Comparison of ENCODE assay signal across 18 cellular contexts in genomic region chr2:22890142-22890541, GRCh38.
"Had no signal": no experiment of that assay in that cellular context is flagged by ENCODE, and none has a peak within 500 bp of the region (broad histone marks: within the 10 kb centered on the region; RNA-seq: fewer than 3 reads in every experiment).

No MANE protein-coding gene starts in this region.

- H3K27me3 Mint-ChIP-seq: activated CD4-positive, alpha-beta memory T cell treated with anti-CD3 and anti-CD28 coated beads for 36 hours; activated CD4-positive, alpha-beta T cell treated with anti-CD3 and anti-CD28 coated beads for 36 hours; activated CD8-positive, alpha-beta memory T cell treated with anti-CD3 and anti-CD28 coated beads, Interleukin-2, amount 10 ng/mL, durations not matched to agents 7 days and 5 days; activated naive CD8-positive, alpha-beta T cell treated with anti-CD3 and anti-CD28 coated beads, Interleukin-2, amount 50 U/mL, for 24 hours had no signal

- H3K27me3 ChIP-seq: gastroesophageal sphincter, pancreas, upper lobe of right lung had no signal

- H3K36me3 ChIP-seq: gastroesophageal sphincter, pancreas, thoracic aorta, upper lobe of right lung had no signal

- H3K4me1 ChIP-seq: gastroesophageal sphincter, pancreas, upper lobe of right lung had no signal

- H3K27ac Mint-ChIP-seq: activated CD4-positive, alpha-beta memory T cell treated with anti-CD3 and anti-CD28 coated beads for 36 hours; activated CD4-positive, alpha-beta T cell treated with anti-CD3 and anti-CD28 coated beads for 36 hours; activated CD8-positive, alpha-beta memory T cell treated with anti-CD3 and anti-CD28 coated beads, Interleukin-2, amount 10 ng/mL, durations not matched to agents 7 days and 5 days; activated naive CD4-positive, alpha-beta T cell treated with anti-CD3 and anti-CD28 coated beads for 36 hours; activated naive CD8-positive, alpha-beta T cell treated with anti-CD3 and anti-CD28 coated beads, Interleukin-2, amount 50 U/mL, for 24 hours; activated T-helper 2 cell treated with anti-CD3 and anti-CD28 coated beads, Interferon-gamma antibody, Interleukin-2, Interleukin-4, amounts not matched to agents 10 μg/mL and 5 μg/mL and 100 μg/mL, durations not matched to agents 14 hours and 24 hours and 36 hours; stimulated activated effector memory CD8-positive, alpha-beta T cell treated with anti-CD3 and anti-CD28 coated beads, Interleukin-12 subunit alpha, Interleukin-12 subunit beta, amount 100 ng/mL, for 72 hours had no signal

- H3K4me3 ChIP-seq: gastroesophageal sphincter, lung, pancreas, thoracic aorta, upper lobe of right lung had no signal

- ATAC-seq: activated CD4-positive, alpha-beta T cell treated with anti-CD3 and anti-CD28 coated beads for 36 hours; activated CD8-positive, alpha-beta memory T cell treated with anti-CD3 and anti-CD28 coated beads, Interleukin-2, amount 10 ng/mL, durations not matched to agents 7 days and 5 days; activated naive CD8-positive, alpha-beta T cell treated with anti-CD3 and anti-CD28 coated beads, Interleukin-2, amount 50 U/mL, for 24 hours; gastroesophageal sphincter; pancreas; stimulated activated effector memory CD8-positive, alpha-beta T cell treated with anti-CD3 and anti-CD28 coated beads, Interleukin-12 subunit alpha, Interleukin-12 subunit beta, amount 100 ng/mL, for 72 hours; upper lobe of right lung had no signal

- DNase-seq: activated CD4-positive, alpha-beta memory T cell treated with anti-CD3 and anti-CD28 coated beads for 36 hours; activated CD4-positive, alpha-beta T cell treated with anti-CD3 and anti-CD28 coated beads for 36 hours; activated CD8-positive, alpha-beta memory T cell treated with anti-CD3 and anti-CD28 coated beads, Interleukin-2, amount 10 ng/mL, durations not matched to agents 7 days and 5 days; activated naive CD4-positive, alpha-beta T cell treated with anti-CD3 and anti-CD28 coated beads for 36 hours; activated naive CD8-positive, alpha-beta T cell treated with anti-CD3 and anti-CD28 coated beads, Interleukin-2, amount 50 U/mL, for 24 hours; activated T-cell treated with anti-CD3 and anti-CD28 coated beads, Interleukin-2, amount 50 U/mL, for 1 hour; islet precursor cell; midbrain; pancreas; stimulated activated CD4-positive, alpha-beta T cell treated with anti-CD3 and anti-CD28 coated beads, Interleukin-12 subunit alpha, Interleukin-12 subunit beta, amount 100 ng/mL, for 4 hours; stimulated activated CD4-positive, alpha-beta T cell treated with anti-CD3 and anti-CD28 coated beads, Interleukin-2, amount 100 ng/mL, for 24 hours; upper lobe of right lung had no signal

- H3K4me3 Mint-ChIP-seq: activated CD4-positive, alpha-beta memory T cell treated with anti-CD3 and anti-CD28 coated beads for 36 hours; activated CD4-positive, alpha-beta T cell treated with anti-CD3 and anti-CD28 coated beads for 36 hours; activated CD8-positive, alpha-beta memory T cell treated with anti-CD3 and anti-CD28 coated beads, Interleukin-2, amount 10 ng/mL, durations not matched to agents 7 days and 5 days; activated naive CD4-positive, alpha-beta T cell treated with anti-CD3 and anti-CD28 coated beads for 36 hours; activated naive CD8-positive, alpha-beta T cell treated with anti-CD3 and anti-CD28 coated beads, Interleukin-2, amount 50 U/mL, for 24 hours; neural crest cell; stimulated activated effector memory CD8-positive, alpha-beta T cell treated with anti-CD3 and anti-CD28 coated beads, Interleukin-12 subunit alpha, Interleukin-12 subunit beta, amount 100 ng/mL, for 72 hours had no signal

- H3K9me3 ChIP-seq: gastroesophageal sphincter, pancreas, thoracic aorta, upper lobe of right lung had no signal

- H3K9me3 Mint-ChIP-seq: activated CD4-positive, alpha-beta memory T cell treated with anti-CD3 and anti-CD28 coated beads for 36 hours; activated naive CD4-positive, alpha-beta T cell treated with anti-CD3 and anti-CD28 coated beads for 36 hours; activated naive CD8-positive, alpha-beta T cell treated with anti-CD3 and anti-CD28 coated beads, Interleukin-2, amount 50 U/mL, for 24 hours; activated T-helper 2 cell treated with anti-CD3 and anti-CD28 coated beads, Interferon-gamma antibody, Interleukin-2, Interleukin-4, amounts not matched to agents 10 μg/mL and 5 μg/mL and 100 μg/mL, durations not matched to agents 14 hours and 24 hours and 36 hours; neural crest cell had no signal

- H3K27ac ChIP-seq: gastroesophageal sphincter, pancreas, thoracic aorta, upper lobe of right lung had no signal

- H3K36me3 Mint-ChIP-seq: activated CD4-positive, alpha-beta memory T cell treated with anti-CD3 and anti-CD28 coated beads for 36 hours; activated CD8-positive, alpha-beta memory T cell treated with anti-CD3 and anti-CD28 coated beads, Interleukin-2, amount 10 ng/mL, durations not matched to agents 7 days and 5 days; stimulated activated effector memory CD8-positive, alpha-beta T cell treated with anti-CD3 and anti-CD28 coated beads, Interleukin-12 subunit alpha, Interleukin-12 subunit beta, amount 100 ng/mL, for 72 hours had no signal

- H3K4me1 Mint-ChIP-seq: activated CD4-positive, alpha-beta T cell treated with anti-CD3 and anti-CD28 coated beads for 36 hours; activated CD8-positive, alpha-beta memory T cell treated with anti-CD3 and anti-CD28 coated beads, Interleukin-2, amount 10 ng/mL, durations not matched to agents 7 days and 5 days; activated naive CD8-positive, alpha-beta T cell treated with anti-CD3 and anti-CD28 coated beads, Interleukin-2, amount 50 U/mL, for 24 hours; stimulated activated effector memory CD8-positive, alpha-beta T cell treated with anti-CD3 and anti-CD28 coated beads, Interleukin-12 subunit alpha, Interleukin-12 subunit beta, amount 100 ng/mL, for 72 hours had no signal
